9 cellular contexts compared by ENCODE assay signal in the genomic region with DNA sequence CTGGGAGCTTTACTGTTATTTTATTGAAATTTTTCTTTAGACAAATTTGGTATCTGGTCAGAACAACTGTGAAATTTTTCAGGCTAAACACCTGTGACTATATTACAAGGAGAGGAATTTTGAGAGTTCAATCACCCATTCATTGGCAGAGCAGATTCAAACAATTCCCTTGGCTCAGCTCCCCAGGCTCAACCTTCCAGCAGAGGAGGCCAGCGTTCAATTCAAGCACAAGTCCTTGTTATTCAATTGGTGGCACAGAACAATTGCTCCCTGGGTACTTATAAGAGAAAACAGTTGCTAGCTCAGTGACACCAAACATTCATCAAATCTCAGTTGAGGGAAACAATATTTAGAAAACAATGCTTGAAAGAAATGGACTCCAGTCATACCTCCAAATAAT.
DNase-seq lines count a peak whose midpoint lies in the region; ATAC-seq and TF ChIP-seq lines count a peak whose summit lies in the region.
"Had no signal": no experiment of that assay in that cellular context is flagged by ENCODE, and none has a peak within 500 bp of the region (broad histone marks: within the 10 kb centered on the region; RNA-seq: fewer than 3 reads in every experiment).

No MANE protein-coding gene starts in this region.

- H3K27me3 Mint-ChIP-seq in CD14-positive monocyte (ENCODE audit: low read depth in 3 of 3): no peaks in the 10 kb centered on the region

- no peaks in the 10 kb centered on the region; the same call in 1 of the 2 replicates for H3K36me3 ChIP-seq in HUES48 (ENCODE audit: control insufficient read depth, insufficient read depth, low read length)

- peaks cover 18% of the 10 kb centered on the region for H3K4me1 ChIP-seq in HUES48 (ENCODE audit: control insufficient read depth, insufficient read depth, low read length)

- TF ChIP-seq CTCF in VCaP (conservative IDR thresholded peaks at IDR 0.05) (peak; percentile 71; the same call in 1 of the 2 replicates), CD14-positive monocyte (IDR thresholded peaks at IDR 0.05) (no peak)

- H3K4me3 Mint-ChIP-seq in CD14-positive monocyte: no peak overlapping the region
- H3K4me3 Mint-ChIP-seq: nephron had no signal

- intact Hi-C loops in CD14-positive monocyte (cut with micrococcal nuclease): no loop called here

- no peaks in the 10 kb centered on the region for H3K9me3 ChIP-seq in HUES48 (ENCODE audit: control insufficient read depth, insufficient read depth, low read length)

- no peak for ATAC-seq in GM18519 (IDR thresholded peaks at IDR 0.05; ENCODE audit: low FRiP score, unreplicated experiment)

- H3K27ac ChIP-seq in HUES48 (ENCODE audit: low read depth, low read length) (peak overlapping the region; percentile 66), VCaP (no peak overlapping the region)

- H3K9me3 Mint-ChIP-seq in CD14-positive monocyte: peaks cover 0 to 2% (median 0%) of the 10 kb centered on the region in 7 donors

- peaks cover 76 to 96% of the 10 kb centered on the region in 2 donors for H3K36me3 Mint-ChIP-seq in CD14-positive monocyte

- H3K27me3 ChIP-seq in HUES48 (ENCODE audit: control insufficient read depth, insufficient read depth, low read length): no peaks in the 10 kb centered on the region

- H3K4me1 Mint-ChIP-seq in CD14-positive monocyte: no peaks in the 10 kb centered on the region

- H3K27ac Mint-ChIP-seq in CD14-positive monocyte: peak overlapping the region in 1 of 7 donors; percentile 49
- H3K27ac Mint-ChIP-seq: nephron had no signal

- DNase-seq in DMS153 (lab: John Stamatoyannopoulos, UW) (peak; percentile 39), iris pigment epithelial cell (ENCODE audit: low read depth) (peak; percentile 45), MV-4-11 (lab: John Stamatoyannopoulos, UW) (no peak), retina (no peak), CD14-positive monocyte (ENCODE audit: low spot score) (no peak)

- H3K9ac ChIP-seq in HUES48 (ENCODE audit: low read depth, low read length): no peak overlapping the region

- no peak overlapping the region for H3K4me3 ChIP-seq in HUES48 (ENCODE audit: low read depth, low read length)

Comparison
In these comparisons a context has a peak if more than half of its experiments do, and no peak if none do; other contexts are left out.
1. DNase-seq: peak in DMS153 (single experiment) and iris pigment epithelial cell (single experiment); none in MV-4-11 (single experiment), retina (single experiment) and CD14-positive monocyte (single experiment).